Comparison of ENCODE assay signal across 10 cellular contexts in the genomic region with DNA sequence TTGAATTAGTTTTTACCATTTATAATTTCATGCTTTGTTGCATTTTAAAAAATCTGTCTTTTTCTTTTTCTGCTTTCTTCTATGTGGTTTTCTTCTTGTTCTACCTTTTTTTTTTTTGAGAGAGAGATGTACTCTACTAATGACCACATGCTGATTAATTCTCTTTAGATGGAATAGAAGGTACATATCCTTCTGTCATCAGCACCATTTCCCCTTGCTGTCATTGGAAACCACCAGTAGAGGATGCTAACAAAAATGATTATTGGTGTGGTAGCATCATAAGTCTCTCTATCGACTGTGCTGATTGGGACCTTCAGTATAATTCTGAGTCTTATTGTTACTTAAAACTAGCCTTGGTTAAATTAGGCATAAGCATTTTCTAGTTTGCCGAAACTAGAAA. TPM values are rescaled to one million over a fixed set of nuclear protein-coding genes. Genes with fewer than 3 reads are reported as not detected.
DNase-seq lines count a peak whose midpoint lies in the region; ATAC-seq and TF ChIP-seq lines count a peak whose summit lies in the region.
"Had no signal": no experiment of that assay in that cellular context is flagged by ENCODE, and none has a peak within 500 bp of the region (broad histone marks: within the 10 kb centered on the region; RNA-seq: fewer than 3 reads in every experiment).

No MANE protein-coding gene starts in this region.

- peaks cover 5% of the 10 kb centered on the region for H3K36me3 Mint-ChIP-seq in glutamatergic neuron (ENCODE audit: unreplicated experiment)

- no peak for ATAC-seq in GM18517 (IDR thresholded peaks at IDR 0.05; ENCODE audit: unreplicated experiment)
- ATAC-seq: Right ventricle myocardium inferior had no signal

- H3K4me1 Mint-ChIP-seq in glutamatergic neuron (ENCODE audit: low read depth, unreplicated experiment): peaks cover 26% of the 10 kb centered on the region

- TF ChIP-seq CTCF in AG09319 (IDR thresholded peaks at IDR 0.05; ENCODE audit: low read depth, low read length): peak; percentile 64
- peak; percentile 56 for TF ChIP-seq CTCF in GM10248 (IDR thresholded peaks at IDR 0.05; ENCODE audit: control extremely low read depth, extremely low read depth, low read depth, missing control alignments)
- peak; percentile 49 for TF ChIP-seq CTCF in glutamatergic neuron (IDR thresholded peaks at IDR 0.05; ENCODE audit: partially characterized antibody, unreplicated experiment)

- peaks cover 10% of the 10 kb centered on the region for H3K27me3 Mint-ChIP-seq in glutamatergic neuron (ENCODE audit: unreplicated experiment)

- H3K27ac Mint-ChIP-seq in glutamatergic neuron (ENCODE audit: unreplicated experiment): peak overlapping the region; percentile 98

- POLR2A ChIA-PET in GM10248 (lab: Yijun Ruan, JAX): no interaction called here

- DNase-seq in AG09319 (ENCODE audit: extremely low read depth, low read depth) (no peak), GM10248 (ENCODE audit: extremely low spot score) (peak; percentile 16), SK-N-DZ (ENCODE audit: low spot score) (peak; percentile 15), glutamatergic neuron (no peak), amniotic stem cell (lab: John Stamatoyannopoulos, UW) (no peak), nucleus accumbens (lab: John Stamatoyannopoulos, UW) (no peak)
- no peak for DNase-seq in stimulated activated CD4-positive, alpha-beta T cell treated with anti-CD3 and anti-CD28 coated beads, Interleukin-15, amount 100 ng/mL, for 24 hours
- DNase-seq: effector CD4-positive, alpha-beta T cell had no signal

- CTCF ChIA-PET in GM10248 (lab: Yijun Ruan, JAX): no interaction called here

- peak overlapping the region; percentile 95 for H3K4me3 Mint-ChIP-seq in glutamatergic neuron (ENCODE audit: unreplicated experiment)

- H3K9me3 Mint-ChIP-seq in glutamatergic neuron (ENCODE audit: unreplicated experiment): peaks cover 22% of the 10 kb centered on the region

RNA-seq across cellular contexts. Expression of a gene that starts 3.6 kb away (rescaled TPM):
- polyA plus RNA-seq in SK-N-DZ (2014; cell fraction: cytosol; rRNA removed): 17.8 and 21.6 TPM in 2 replicates
- polyA plus RNA-seq in SK-N-DZ (2014; cell fraction: nucleus; rRNA removed): 13.8 and 15.8 TPM in 2 replicates
- 162 TPM for total RNA-seq in glutamatergic neuron (ENCODE audit: unreplicated experiment)

Comparison
In these comparisons a context has a peak if more than half of its experiments do, and no peak if none do; other contexts are left out.
1. DNase-seq: peak in GM10248 (single experiment) and SK-N-DZ (single experiment); none in AG09319 (single experiment), glutamatergic neuron (single experiment), amniotic stem cell (single experiment), nucleus accumbens (0 of 56) and stimulated activated CD4-positive, alpha-beta T cell treated with anti-CD3 and anti-CD28 coated beads, Interleukin-15, amount 100 ng/mL, for 24 hours (single experiment).
2. Peak in every context shown above with its lines, with median percentiles within 50 percentile points of each other: CTCF ChIP-seq.